ENCODE assay signal across 19 cellular contexts in the genomic region with DNA sequence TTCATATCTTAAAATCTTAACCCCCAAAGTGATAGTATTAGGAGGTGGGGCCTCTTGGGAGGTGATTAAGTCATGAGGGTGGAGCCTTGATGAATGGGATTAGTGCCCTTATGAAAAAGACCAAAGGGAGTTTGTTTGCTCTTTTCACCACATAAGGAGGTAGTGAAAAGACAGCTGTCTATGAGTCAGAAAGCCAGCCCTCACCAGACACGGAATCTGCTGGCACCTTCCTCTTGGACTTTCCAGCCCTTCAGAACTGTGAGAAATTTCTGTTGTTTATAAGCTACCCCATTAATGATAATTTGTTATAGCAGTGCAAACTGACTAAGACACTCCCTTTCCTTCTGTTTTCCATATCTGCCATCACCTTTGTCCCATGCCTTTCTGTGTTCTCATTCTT. TPM values are rescaled to one million over a fixed set of nuclear protein-coding genes. Genes with fewer than 3 reads are reported as not detected.
DNase-seq lines count a peak whose midpoint lies in the region; ATAC-seq and TF ChIP-seq lines count a peak whose summit lies in the region.
"Had no signal": no experiment of that assay in that cellular context is flagged by ENCODE, and none has a peak within 500 bp of the region (broad histone marks: within the 10 kb centered on the region; RNA-seq: fewer than 3 reads in every experiment).

No MANE protein-coding gene starts in this region.

- H3K27ac ChIP-seq in brain microvascular endothelial cell = no peak overlapping the region
- H3K27ac ChIP-seq in mesenchymal stem cell (ENCODE audit: low read length, poor library complexity, severe bottlenecking) = no peak overlapping the region
- H3K27ac ChIP-seq in prostate gland = no peak overlapping the region
- no peak overlapping the region for H3K27ac ChIP-seq in left lung
- H3K27ac ChIP-seq: C4-2B, hepatocyte, ovary had no signal

- no peak overlapping the region for H3K4me2 ChIP-seq in mesenchymal stem cell (ENCODE audit: low read length, poor library complexity, severe bottlenecking)
- H3K4me2 ChIP-seq: hepatocyte had no signal

- no peak overlapping the region for H3K23ac ChIP-seq in mesenchymal stem cell (ENCODE audit: low read length in 2 of 2)

- H3K4me3 ChIP-seq in brain microvascular endothelial cell (ENCODE audit: low read depth, low read length) = no peak overlapping the region
- no peak overlapping the region for H3K4me3 ChIP-seq in mesenchymal stem cell (ENCODE audit: insufficient read depth in 1 of 2, low read depth in 1 of 2, low read length in 2 of 2)
- H3K4me3 ChIP-seq in prostate gland = no peak overlapping the region
- no peak overlapping the region for H3K4me3 ChIP-seq in left lung
- H3K4me3 ChIP-seq: GM12878, hepatocyte, ovary had no signal

- H3K36me3 ChIP-seq in brain microvascular endothelial cell (replicated peaks) = no peaks in the 10 kb centered on the region
- H3K36me3 ChIP-seq in mesenchymal stem cell (ENCODE audit: control insufficient read depth in 1 of 2, insufficient read depth in 2 of 2, low read depth in 1 of 2, low read length in 2 of 2) = no peaks in the 10 kb centered on the region
- H3K36me3 ChIP-seq in prostate gland = no peaks in the 10 kb centered on the region
- H3K36me3 ChIP-seq in left lung = no peaks in the 10 kb centered on the region
- H3K36me3 ChIP-seq: ovary had no signal

- H4K8ac ChIP-seq in mesenchymal stem cell (ENCODE audit: low read length) = no peak overlapping the region

- no peak for TF ChIP-seq POLR2A in prostate gland (IDR thresholded peaks at IDR 0.05)

- H2BK12ac ChIP-seq in mesenchymal stem cell (ENCODE audit: low read length in 2 of 2) = no peak overlapping the region

- in situ Hi-C loops in brain microvascular endothelial cell (cut with HindIII; ENCODE audit: low pct_ligation_motif_present, low sequenced_read_pairs) = no loop called here

- H3K4ac ChIP-seq in mesenchymal stem cell (ENCODE audit: low read depth in 1 of 2, low read length in 2 of 2) = no peak overlapping the region

- no peak overlapping the region for H2AK5ac ChIP-seq in mesenchymal stem cell (ENCODE audit: low read length, severe bottlenecking)

- TF ChIP-seq CTCF in brain microvascular endothelial cell (IDR thresholded peaks at IDR 0.05; ENCODE audit: low read depth, low read length, missing control alignments) (no peak), prostate gland (IDR thresholded peaks at IDR 0.05) (no peak), left lung (IDR thresholded peaks at IDR 0.05) (no peak)

- H3K18ac ChIP-seq in mesenchymal stem cell (ENCODE audit: low read depth in 1 of 2, low read length in 2 of 2) = no peak overlapping the region

- intact Hi-C loops in prostate gland (cut with DNase I) (no loop called here), left lung (cut with DNase I) (no loop called here)

- no peak overlapping the region for H2AFZ ChIP-seq in mesenchymal stem cell (ENCODE audit: low read depth, low read length)
- H2AFZ ChIP-seq: hepatocyte had no signal

- H3K4me1 ChIP-seq in mesenchymal stem cell (ENCODE audit: control insufficient read depth, insufficient read depth, low read depth, low read length) (no peaks in the 10 kb centered on the region), prostate gland (replicated peaks) (no peaks in the 10 kb centered on the region), left lung (no peaks in the 10 kb centered on the region)

- H4K91ac ChIP-seq in mesenchymal stem cell (ENCODE audit: low read length) = no peak overlapping the region

- no peak overlapping the region for H2BK120ac ChIP-seq in mesenchymal stem cell (ENCODE audit: low read depth, low read length)

- H3K9ac ChIP-seq in mesenchymal stem cell (ENCODE audit: low read length) = no peak overlapping the region

- no peak overlapping the region for H2BK15ac ChIP-seq in mesenchymal stem cell (ENCODE audit: low read depth, poor library complexity, severe bottlenecking)

- no peak for ATAC-seq in HG03139 (IDR thresholded peaks at IDR 0.05; ENCODE audit: unreplicated experiment)
- ATAC-seq in left lung = no peak
- ATAC-seq: GM12878 had no signal

- H3K14ac ChIP-seq in mesenchymal stem cell (ENCODE audit: low read length in 2 of 2) = no peak overlapping the region

- no peak overlapping the region for H2BK5ac ChIP-seq in mesenchymal stem cell (ENCODE audit: low read depth, low read length, poor library complexity, severe bottlenecking)

- H3K9me3 ChIP-seq in mesenchymal stem cell (ENCODE audit: control insufficient read depth, low read length) (no peaks in the 10 kb centered on the region), prostate gland (no peaks in the 10 kb centered on the region), left lung (no peaks in the 10 kb centered on the region)
- H3K9me3 ChIP-seq: ovary had no signal

- no CpG with 5 or more reads among the region's 1 CpG for WGBS in mesenchymal stem cell
- WGBS in prostate gland = 36% methylated on average over 1 of the region's 1 CpG

- DNase-seq in H4 (ENCODE audit: low spot score) (peak; percentile 32), NCI-H2029 (lab: John Stamatoyannopoulos, UW) (peak; percentile 37), brain microvascular endothelial cell (peak; percentile 9), mesenchymal stem cell (peak; percentile 40), prostate gland (ENCODE audit: low spot score) (no peak), left lung (no peak)
- DNase-seq in activated CD4-positive, alpha-beta T cell treated with anti-CD3 and anti-CD28 coated beads, Interleukin-2, amount 50 U/mL, for 4 hours = no peak
- DNase-seq: activated CD4-positive, alpha-beta T cell treated with anti-CD3 and anti-CD28 coated beads, Interleukin-2, amount 10 ng/mL, durations not matched to agents 24 days and 14 days; activated T-cell treated with anti-CD3 and anti-CD28 coated beads, Interleukin-2, amount 50 U/mL, for 1 hour; Karpas-422; NCI-H2171; ovary; SIG-M5; T-helper 9 cell had no signal

- no peaks in the 10 kb centered on the region for H3K79me1 ChIP-seq in mesenchymal stem cell (replicated peaks; ENCODE audit: low read length, poor library complexity, severe bottlenecking)

- H3K27me3 ChIP-seq in brain microvascular endothelial cell (replicated peaks) = no peaks in the 10 kb centered on the region
- H3K27me3 ChIP-seq in mesenchymal stem cell (ENCODE audit: control insufficient read depth in 1 of 2, insufficient read depth in 1 of 2, low read length in 2 of 2) = no peaks in the 10 kb centered on the region
- H3K27me3 ChIP-seq in prostate gland (replicated peaks; ENCODE audit: insufficient read depth) = no peaks in the 10 kb centered on the region
- no peaks in the 10 kb centered on the region for H3K27me3 ChIP-seq in left lung
- H3K27me3 ChIP-seq: hepatocyte, ovary had no signal

RNA-seq across cellular contexts. Expression of gene IFNB1, which starts 20.8 kb away (rescaled TPM):
- not detected in 2 replicates for total RNA-seq in H4 (2014; rRNA removed; shearing (Covaris generic))
- not detected for polyA plus RNA-seq in mesenchymal stem cell (2013, experiment 1 of 2)
- polyA plus RNA-seq in mesenchymal stem cell (2013, experiment 2 of 2) = not detected
- not detected for total RNA-seq in prostate gland
- not detected for total RNA-seq in left lung
- total RNA-seq: activated CD4-positive, alpha-beta T cell treated with anti-CD3 and anti-CD28 coated beads, Interleukin-2, amount 10 ng/mL, durations not matched to agents 24 days and 14 days; cerebellum; hepatocyte; ovary had no signal
- polyA plus RNA-seq: GM12878, hepatocyte, ovary had no signal

RNA-seq across cellular contexts. Expression of gene HACD4, which starts 25.5 kb away (rescaled TPM):
- not detected in 2 replicates for total RNA-seq in H4 (2014; rRNA removed; shearing (Covaris generic))
- polyA plus RNA-seq in mesenchymal stem cell (2013, experiment 1 of 2) = 1.8 TPM
- polyA plus RNA-seq in mesenchymal stem cell (2013, experiment 2 of 2) = 2.0 TPM
- total RNA-seq in prostate gland (1 to 10 TPM; 2.4 to 3.1 TPM), left lung (1 to 10 TPM; 6.3 to 8.4 TPM)

Comparison
In these comparisons a context has a peak if more than half of its experiments do, and no peak if none do; other contexts are left out.
1. DNase-seq: peak in H4 (single experiment), NCI-H2029 (single experiment), brain microvascular endothelial cell (single experiment) and mesenchymal stem cell (single experiment); none in prostate gland (single experiment), activated CD4-positive, alpha-beta T cell treated with anti-CD3 and anti-CD28 coated beads, Interleukin-2, amount 50 U/mL, for 4 hours (0 of 2) and left lung (0 of 2).